ENCODE assay signal across 11 cellular contexts in the genomic region with DNA sequence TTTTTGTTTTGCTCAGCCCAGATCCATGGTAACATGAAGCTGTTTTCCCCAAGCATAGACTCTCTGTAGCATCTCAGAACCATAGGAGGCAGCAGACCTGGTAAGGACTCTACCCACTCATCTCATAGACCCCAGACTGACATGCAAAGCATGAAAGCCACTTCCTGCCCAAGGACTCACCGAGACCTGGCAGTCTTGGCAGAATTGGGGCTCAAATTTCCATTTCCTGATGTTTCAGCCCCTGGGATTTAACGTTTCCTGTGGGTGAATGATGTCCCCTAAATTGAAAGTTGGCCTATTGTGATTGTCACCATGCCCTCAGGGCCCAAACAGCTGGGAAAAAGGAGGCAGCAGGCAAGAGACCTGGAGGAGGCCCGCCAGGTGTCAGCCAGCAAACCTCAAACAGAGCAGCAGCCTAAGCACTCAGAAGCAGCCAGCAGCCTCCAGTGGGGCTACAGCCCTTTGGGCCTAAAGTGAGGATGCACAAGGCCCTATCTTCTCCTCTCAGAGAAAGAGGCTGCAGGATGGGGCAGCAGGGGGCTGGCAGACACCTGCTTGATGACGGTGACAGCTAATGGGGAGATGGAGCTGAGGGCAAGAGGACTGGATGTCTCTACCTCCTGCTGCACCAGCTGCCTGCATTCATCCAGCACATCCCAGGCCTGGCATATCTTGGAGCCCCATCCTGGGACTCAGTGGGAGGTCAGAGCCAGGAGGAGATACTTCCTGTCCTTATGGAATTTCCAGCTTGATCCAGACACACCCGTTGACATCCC. TPM values are rescaled to one million over a fixed set of nuclear protein-coding genes. Genes with fewer than 3 reads are reported as not detected.
A peak's percentile ranks its signal among the peaks of the same experiment; 100 is the strongest.
DNase-seq lines count a peak whose midpoint lies in the region; ATAC-seq and TF ChIP-seq lines count a peak whose summit lies in the region.
"Had no signal": no experiment of that assay in that cellular context is flagged by ENCODE, and none has a peak within 500 bp of the region (broad histone marks: within the 10 kb centered on the region; RNA-seq: fewer than 3 reads in every experiment).

No MANE protein-coding gene starts in this region.

- H3K36me3 ChIP-seq in A673 (ENCODE audit: insufficient read depth, low read length, poor library complexity, severe bottlenecking) (no peaks in the 10 kb centered on the region), OCI-LY7 (ENCODE audit: insufficient read depth, low read length) (no peaks in the 10 kb centered on the region)
- H3K36me3 ChIP-seq: neutrophil, transverse colon had no signal

- peak; percentile 52 for DNase-seq in A673 (ENCODE audit: low spot score)
- DNase-seq in OCI-LY7 (ENCODE audit: low spot score): peak; percentile 91
- no peak for DNase-seq in NCI-H2227 treated with DMSO at 0.1 percent for 48 hours (lab: John Stamatoyannopoulos, UW)
- no peak for DNase-seq in anterior cingulate cortex (lab: John Stamatoyannopoulos, UW)
- no peak for DNase-seq in T-helper 2 cell treated with Interferon-gamma antibody and Interleukin-4, amounts not matched to agents 5 μg/mL and 100 μg/mL, for 36 hours (ENCODE audit: low spot score)
- DNase-seq in HPDE6-E6E7 (ENCODE audit: extremely low spot score): no peak
- DNase-seq: SK-N-SH, transverse colon had no signal

- H3K27me3 ChIP-seq in A673 (replicated peaks; ENCODE audit: insufficient read depth, low read depth, low read length, poor library complexity): no peaks in the 10 kb centered on the region
- H3K27me3 ChIP-seq: transverse colon had no signal

- no peaks in the 10 kb centered on the region for H3K36me3 Mint-ChIP-seq in T-helper 2 cell treated with Interferon-gamma antibody and Interleukin-4, amounts not matched to agents 5 μg/mL and 100 μg/mL, for 36 hours (ENCODE audit: low read depth)

- no peak overlapping the region for H3K27ac Mint-ChIP-seq in T-helper 2 cell treated with Interferon-gamma antibody and Interleukin-4, amounts not matched to agents 5 μg/mL and 100 μg/mL, for 36 hours

- H2AFZ ChIP-seq in OCI-LY7 (ENCODE audit: low read length): peak overlapping the region; percentile 61

- no peak overlapping the region for H3K27ac ChIP-seq in A673 (ENCODE audit: low read depth, low read length, poor library complexity, severe bottlenecking)
- H3K27ac ChIP-seq in OCI-LY7 (ENCODE audit: low read depth, low read length, poor library complexity, severe bottlenecking): peak overlapping the region; percentile 86
- H3K27ac ChIP-seq: neutrophil, transverse colon had no signal

- H3K4me1 ChIP-seq in A673 (ENCODE audit: insufficient read depth, low read length, poor library complexity, severe bottlenecking) (peaks cover 12% of the 10 kb centered on the region), OCI-LY7 (ENCODE audit: insufficient read depth, low read length, poor library complexity, severe bottlenecking) (peaks cover 39% of the 10 kb centered on the region)
- H3K4me1 ChIP-seq: transverse colon had no signal

- H4K20me1 ChIP-seq in OCI-LY7 (ENCODE audit: insufficient read depth, low read length): no peaks in the 10 kb centered on the region

- H3K9me3 Mint-ChIP-seq in T-helper 2 cell treated with Interferon-gamma antibody and Interleukin-4, amounts not matched to agents 5 μg/mL and 100 μg/mL, for 36 hours: no peaks in the 10 kb centered on the region

- no peak overlapping the region for H3K4me3 ChIP-seq in A673 (ENCODE audit: low read depth, low read length, poor library complexity, severe bottlenecking)
- peak overlapping the region; percentile 30 for H3K4me3 ChIP-seq in OCI-LY7 (ENCODE audit: low read depth, low read length, poor library complexity, severe bottlenecking)
- H3K4me3 ChIP-seq: transverse colon had no signal

- H3K79me2 ChIP-seq in OCI-LY7 (ENCODE audit: insufficient read depth, low read depth, low read length): no peaks in the 10 kb centered on the region

- peaks cover 9% of the 10 kb centered on the region for H3K4me1 Mint-ChIP-seq in T-helper 2 cell treated with Interferon-gamma antibody and Interleukin-4, amounts not matched to agents 5 μg/mL and 100 μg/mL, for 36 hours (ENCODE audit: low read depth)

- POLR2A ChIA-PET in A673 (lab: Charles Lee; ENCODE audit: low non-redundant PET) (interaction anchor here (0.7 kb wide), 1 partner anchor 1082 kb away, joined by 3 read pairs; no protein-coding TSS in a partner anchor), OCI-LY7 (lab: Charles Lee) (interaction anchor here (0.5 to 0.6 kb wide), 4 partner anchors 11 to 971 kb away, joined by 3 to 4 read pairs (median 3); no protein-coding TSS in a partner anchor)

- no peak overlapping the region for H3K4me3 Mint-ChIP-seq in T-helper 2 cell treated with Interferon-gamma antibody and Interleukin-4, amounts not matched to agents 5 μg/mL and 100 μg/mL, for 36 hours

- intact Hi-C loops in A673 (cut with micrococcal nuclease; ENCODE audit: unreplicated experiment) (no loop called here), OCI-LY7 (cut with micrococcal nuclease; ENCODE audit: unreplicated experiment) (no loop called here)

- no TSS peak for BruUV-seq in A673 (replicated peaks; lab: Mats Ljungman, UMichigan)
- BruUV-seq in OCI-LY7 (replicated peaks; lab: Mats Ljungman, UMichigan): no TSS peak

- ATAC-seq in GM18519 (IDR thresholded peaks at IDR 0.05; ENCODE audit: low FRiP score, unreplicated experiment): peak; percentile 86
- peak; percentile 79 for ATAC-seq in HG02840 (IDR thresholded peaks at IDR 0.05; ENCODE audit: low FRiP score, unreplicated experiment)

- peak overlapping the region; percentile 67 for H3K4me2 ChIP-seq in OCI-LY7 (ENCODE audit: low read length)
- H3K4me2 ChIP-seq: SK-N-SH had no signal

- CTCF ChIA-PET in A673 (lab: Charles Lee) (no interaction called here), OCI-LY7 (lab: Charles Lee; ENCODE audit: unreplicated experiment) (interaction anchor here (1.0 kb wide), 1 partner anchor 31 kb away, joined by 3 read pairs; no protein-coding TSS in a partner anchor)

- H3K9me3 ChIP-seq in A673 (ENCODE audit: low read depth, low read length, poor library complexity, severe bottlenecking): no peaks in the 10 kb centered on the region
- H3K9me3 ChIP-seq in OCI-LY7 (ENCODE audit: low read length): no peaks in the 10 kb centered on the region
- H3K9me3 ChIP-seq: neutrophil, SK-N-SH, transverse colon had no signal

- H3K27me3 Mint-ChIP-seq in T-helper 2 cell treated with Interferon-gamma antibody and Interleukin-4, amounts not matched to agents 5 μg/mL and 100 μg/mL, for 36 hours (ENCODE audit: low read depth): peaks cover 2% of the 10 kb centered on the region

- 0 out of 2 replicates have a peak, but pooled peaks have one; percentile 11 for TF ChIP-seq CTCF in A673 (conservative IDR thresholded peaks at IDR 0.05; ENCODE audit: low read depth, low read length)
- peak; percentile 73 for TF ChIP-seq CTCF in OCI-LY7 (conservative IDR thresholded peaks at IDR 0.05; ENCODE audit: low read length)

- H3K9me2 ChIP-seq in OCI-LY7 (ENCODE audit: insufficient read depth, low read length): no peaks in the 10 kb centered on the region
- H3K9me2 ChIP-seq: SK-N-SH had no signal

RNA-seq across cellular contexts. Expression of a gene that starts 8.5 kb away (rescaled TPM):
- total RNA-seq in A673 (2021): not detected in 2 replicates
- total RNA-seq in OCI-LY7 (2014; rRNA removed; shearing (Covaris generic)): not detected in 2 replicates
- not detected in 2 replicates for total RNA-seq in OCI-LY7 (2022)
- total RNA-seq: transverse colon had no signal

RNA-seq across cellular contexts. Expression of a gene that starts 26.7 kb away (rescaled TPM):
- total RNA-seq in A673 (2021) (not detected in 2 replicates), OCI-LY7 (2022) (not detected in 2 replicates)
- total RNA-seq in OCI-LY7 (2014; rRNA removed; shearing (Covaris generic)): not detected in 2 replicates
- total RNA-seq: transverse colon had no signal

RNA-seq across cellular contexts. Expression of a gene that starts 37.6 kb away (rescaled TPM):
- total RNA-seq in A673 (2021): not detected in 2 replicates
- not detected in 2 replicates for total RNA-seq in OCI-LY7 (2014; rRNA removed; shearing (Covaris generic))
- not detected in 2 replicates for total RNA-seq in OCI-LY7 (2022)
- total RNA-seq: transverse colon had no signal

RNA-seq across cellular contexts. Expression of a gene that starts 47.4 kb away (rescaled TPM):
- total RNA-seq in A673 (2021) (not detected in 2 replicates), OCI-LY7 (2022) (not detected in 2 replicates)
- not detected in 2 replicates for total RNA-seq in OCI-LY7 (2014; rRNA removed; shearing (Covaris generic))
- total RNA-seq: transverse colon had no signal

Comparison
In these comparisons a context has a peak if more than half of its experiments do, and no peak if none do; other contexts are left out.
1. DNase-seq: peak in A673 (single experiment) and OCI-LY7 (single experiment); none in NCI-H2227 treated with DMSO at 0.1 percent for 48 hours (single experiment), anterior cingulate cortex (0 of 58), T-helper 2 cell treated with Interferon-gamma antibody and Interleukin-4, amounts not matched to agents 5 μg/mL and 100 μg/mL, for 36 hours (single experiment) and HPDE6-E6E7 (single experiment).